ENCODE assay signal across 12 cellular contexts in genomic region chr15:37682304-37682703, GRCh38.
A peak's percentile ranks its signal among the peaks of the same experiment; 100 is the strongest.
DNase-seq lines count a peak whose midpoint lies in the region; ATAC-seq and TF ChIP-seq lines count a peak whose summit lies in the region.
"Had no signal": no experiment of that assay in that cellular context is flagged by ENCODE, and none has a peak within 500 bp of the region (broad histone marks: within the 10 kb centered on the region; RNA-seq: fewer than 3 reads in every experiment).

No MANE protein-coding gene starts in this region.

- no peak overlapping the region for H3K27ac ChIP-seq in mesenchymal stem cell (ENCODE audit: low read length, poor library complexity, severe bottlenecking)
- H3K27ac ChIP-seq: lower lobe of right lung had no signal

- TF ChIP-seq CTCF in cardiac fibroblast (IDR thresholded peaks at IDR 0.05; ENCODE audit: low read depth, low read length) = peak; percentile 26

- no peak overlapping the region for H4K8ac ChIP-seq in mesenchymal stem cell (ENCODE audit: low read length)

- no peak overlapping the region for H3K4ac ChIP-seq in mesenchymal stem cell (ENCODE audit: low read depth in 1 of 2, low read length in 2 of 2)

- no peaks in the 10 kb centered on the region for H3K36me3 ChIP-seq in mesenchymal stem cell (ENCODE audit: control insufficient read depth in 1 of 2, insufficient read depth in 2 of 2, low read depth in 1 of 2, low read length in 2 of 2)
- H3K36me3 ChIP-seq: lower lobe of right lung had no signal

- H2BK120ac ChIP-seq in mesenchymal stem cell (ENCODE audit: low read depth, low read length) = no peak overlapping the region

- H2BK12ac ChIP-seq in mesenchymal stem cell (ENCODE audit: low read length in 2 of 2) = no peak overlapping the region

- peaks cover 4% of the 10 kb centered on the region for H3K9me3 ChIP-seq in mesenchymal stem cell (ENCODE audit: control insufficient read depth, low read length)
- H3K9me3 ChIP-seq: lower lobe of right lung had no signal

- DNase-seq in Daoy (ENCODE audit: low read depth) (peak; percentile 1), LHCN-M2 (ENCODE audit: low read depth) (peak; percentile 31), cardiac fibroblast (ENCODE audit: low read depth in 2 of 2) (peak; percentile 15 to 40), mesenchymal stem cell (peak; percentile 15), H4 (ENCODE audit: low spot score) (no peak), SKM-1 (lab: John Stamatoyannopoulos, UW; ENCODE audit: unreplicated experiment) (no peak)
- DNase-seq: activated CD8-positive, alpha-beta memory T cell treated with anti-CD3 and anti-CD28 coated beads, Interleukin-2, amount 10 ng/mL, durations not matched to agents 7 days and 5 days; lower lobe of right lung; NCI-H2171 had no signal

- no peak overlapping the region for H2BK5ac ChIP-seq in mesenchymal stem cell (ENCODE audit: low read depth, low read length, poor library complexity, severe bottlenecking)

- peaks cover 2% of the 10 kb centered on the region for H3K4me1 ChIP-seq in mesenchymal stem cell (ENCODE audit: control insufficient read depth, insufficient read depth, low read depth, low read length)
- H3K4me1 ChIP-seq: lower lobe of right lung had no signal

- 76% methylated on average over 3 of the region's 4 CpGs for WGBS in mesenchymal stem cell

- H2AFZ ChIP-seq in mesenchymal stem cell (ENCODE audit: low read depth, low read length) = no peak overlapping the region

- no peak overlapping the region for H3K14ac ChIP-seq in mesenchymal stem cell (ENCODE audit: low read length in 2 of 2)

- no peak overlapping the region for H4K91ac ChIP-seq in mesenchymal stem cell (ENCODE audit: low read length)

- H3K4me2 ChIP-seq in mesenchymal stem cell (ENCODE audit: low read length, poor library complexity, severe bottlenecking) = no peak overlapping the region

- H3K9ac ChIP-seq in mesenchymal stem cell (ENCODE audit: low read length) = no peak overlapping the region

- H3K27me3 ChIP-seq in mesenchymal stem cell (ENCODE audit: control insufficient read depth in 1 of 2, insufficient read depth in 1 of 2, low read length in 2 of 2) = no peaks in the 10 kb centered on the region

- no peak for ATAC-seq in activated CD4-positive, CD25-positive, alpha-beta regulatory T cell treated with anti-CD3 and anti-CD28 coated beads, Interleukin-2, amount 50 U/mL, for 24 hours
- ATAC-seq in GM19324 (IDR thresholded peaks at IDR 0.05; ENCODE audit: low FRiP score, unreplicated experiment) = no peak
- ATAC-seq: activated CD8-positive, alpha-beta memory T cell treated with anti-CD3 and anti-CD28 coated beads, Interleukin-2, amount 10 ng/mL, durations not matched to agents 7 days and 5 days; esophagus mucosa; lower lobe of right lung had no signal

- H3K4me3 ChIP-seq in cardiac fibroblast (replicated peaks in 1 of 2; ENCODE audit: low read depth in 2 of 2, low read length in 2 of 2) (no peak overlapping the region), mesenchymal stem cell (ENCODE audit: insufficient read depth in 1 of 2, low read depth in 1 of 2, low read length in 2 of 2) (no peak overlapping the region)
- H3K4me3 ChIP-seq: lower lobe of right lung had no signal

- no peak overlapping the region for H2BK15ac ChIP-seq in mesenchymal stem cell (ENCODE audit: low read depth, poor library complexity, severe bottlenecking)

- no peaks in the 10 kb centered on the region for H3K79me1 ChIP-seq in mesenchymal stem cell (replicated peaks; ENCODE audit: low read length, poor library complexity, severe bottlenecking)

- no peak overlapping the region for H2AK5ac ChIP-seq in mesenchymal stem cell (ENCODE audit: low read length, severe bottlenecking)

- H3K18ac ChIP-seq in mesenchymal stem cell (ENCODE audit: low read depth in 1 of 2, low read length in 2 of 2) = no peak overlapping the region

- no peak overlapping the region for H3K23ac ChIP-seq in mesenchymal stem cell (ENCODE audit: low read length in 2 of 2)

Comparison
In these comparisons a context has a peak if more than half of its experiments do, and no peak if none do; other contexts are left out.
1. DNase-seq: peak in Daoy (single experiment), LHCN-M2 (single experiment), cardiac fibroblast (2 of 2) and mesenchymal stem cell (single experiment); none in H4 (single experiment) and SKM-1 (single experiment).